In the genomic region with DNA sequence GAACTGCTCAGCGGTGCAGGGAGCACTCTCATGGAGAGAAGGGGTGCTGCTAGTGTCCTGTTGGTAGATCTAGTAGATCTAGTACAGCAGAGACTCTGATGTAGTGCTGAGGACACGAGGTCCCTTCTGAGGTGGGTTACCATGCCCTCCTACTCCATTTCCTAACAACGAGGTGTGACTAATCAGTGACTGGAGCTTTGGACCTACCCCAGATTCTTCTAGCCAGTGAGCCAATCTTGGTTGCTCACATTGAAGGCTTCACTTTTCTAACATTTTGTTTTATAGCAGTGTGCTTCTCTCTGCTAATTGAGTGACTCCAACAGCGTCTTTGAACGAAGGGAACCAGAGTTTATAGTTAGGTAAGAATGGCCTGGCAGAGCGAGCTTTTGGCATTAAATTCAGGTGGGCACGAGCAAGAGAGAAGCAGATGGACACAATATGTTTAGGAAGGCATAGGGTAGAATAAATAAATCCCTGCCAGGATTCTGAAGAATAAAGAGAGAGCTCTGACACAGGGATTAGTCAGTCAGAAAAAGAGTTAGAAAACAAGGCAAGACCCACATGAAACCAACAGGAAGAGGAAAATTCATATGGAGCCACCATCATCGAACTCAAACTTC, we compare ENCODE assay signal across 23 cellular contexts.
"Had no signal": no experiment of that assay in that cellular context is flagged by ENCODE, and none has a peak within 500 bp of the region (broad histone marks: within the 10 kb centered on the region; RNA-seq: fewer than 3 reads in every experiment).

No MANE protein-coding gene starts in this region.

- H3K79me2 ChIP-seq: hepatocyte had no signal

- H3K4me1 ChIP-seq: right atrium auricular region, spleen, uterus had no signal

- ATAC-seq: activated CD4-positive, alpha-beta T cell treated with anti-CD3 and anti-CD28 coated beads for 36 hours; activated CD8-positive, alpha-beta memory T cell treated with anti-CD3 and anti-CD28 coated beads, Interleukin-2, amount 10 ng/mL, durations not matched to agents 7 days and 5 days; activated CD8-positive, alpha-beta T cell treated with anti-CD3 and anti-CD28 coated beads, Interleukin-2, amount 10 ng/mL, durations not matched to agents 7 days and 5 days; activated T-cell treated with anti-CD3 and anti-CD28 coated beads, Interleukin-2, amount 50 U/mL, for 72 hours; esophagus mucosa; gastroesophageal sphincter; left ventricle myocardium superior; mucosa of descending colon; natural killer cell treated with Interleukin-12 subunit alpha and Interleukin-12 subunit beta and Interleukin-15 and Interleukin-18, amount 100 ng/mL, for 72 hours had no signal

- H2AFZ ChIP-seq: hepatocyte had no signal

- H3K9me3 ChIP-seq: gastroesophageal sphincter, mucosa of descending colon, right atrium auricular region, spleen, thoracic aorta, uterus had no signal

- H3K36me3 ChIP-seq: right atrium auricular region, spleen, uterus had no signal

- DNase-seq: activated CD4-positive, alpha-beta T cell treated with anti-CD3 and anti-CD28 coated beads for 36 hours; activated CD4-positive, CD25-positive, alpha-beta regulatory T cell; activated CD8-positive, alpha-beta memory T cell treated with anti-CD3 and anti-CD28 coated beads, Interleukin-2, amount 10 ng/mL, durations not matched to agents 7 days and 5 days; activated CD8-positive, alpha-beta T cell treated with anti-CD3 and anti-CD28 coated beads, Interleukin-2, amount 10 ng/mL, durations not matched to agents 7 days and 5 days; activated naive CD4-positive, alpha-beta T cell treated with Interleukin-2 at 50 U/mL for 16 hours; activated T-cell treated with anti-CD3 and anti-CD28 coated beads for 4 hours; activated T-cell treated with anti-CD3 and anti-CD28 coated beads, Interleukin-2, amount 50 U/mL, for 72 hours; anterior cingulate cortex; endodermal cell; islet precursor cell; left ventricle myocardium superior; mucosa of descending colon; spleen; stimulated activated naive CD4-positive, alpha-beta T cell treated with Interleukin-2 at 50 U/mL for 16 hours; T-helper 2 cell; trophoblast cell; uterus had no signal

- H3K4me2 ChIP-seq: hepatocyte had no signal

- H3K27me3 ChIP-seq: gastroesophageal sphincter, hepatocyte, right atrium auricular region, spleen, uterus had no signal

- H3K27ac ChIP-seq: gastroesophageal sphincter, hepatocyte, right atrium auricular region, spleen, thoracic aorta, uterus had no signal

- H3K4me3 ChIP-seq: gastroesophageal sphincter, hepatocyte, mucosa of descending colon, right atrium auricular region, spleen, thoracic aorta, uterus had no signal
